8 cellular contexts compared by ENCODE assay signal in the genomic region with DNA sequence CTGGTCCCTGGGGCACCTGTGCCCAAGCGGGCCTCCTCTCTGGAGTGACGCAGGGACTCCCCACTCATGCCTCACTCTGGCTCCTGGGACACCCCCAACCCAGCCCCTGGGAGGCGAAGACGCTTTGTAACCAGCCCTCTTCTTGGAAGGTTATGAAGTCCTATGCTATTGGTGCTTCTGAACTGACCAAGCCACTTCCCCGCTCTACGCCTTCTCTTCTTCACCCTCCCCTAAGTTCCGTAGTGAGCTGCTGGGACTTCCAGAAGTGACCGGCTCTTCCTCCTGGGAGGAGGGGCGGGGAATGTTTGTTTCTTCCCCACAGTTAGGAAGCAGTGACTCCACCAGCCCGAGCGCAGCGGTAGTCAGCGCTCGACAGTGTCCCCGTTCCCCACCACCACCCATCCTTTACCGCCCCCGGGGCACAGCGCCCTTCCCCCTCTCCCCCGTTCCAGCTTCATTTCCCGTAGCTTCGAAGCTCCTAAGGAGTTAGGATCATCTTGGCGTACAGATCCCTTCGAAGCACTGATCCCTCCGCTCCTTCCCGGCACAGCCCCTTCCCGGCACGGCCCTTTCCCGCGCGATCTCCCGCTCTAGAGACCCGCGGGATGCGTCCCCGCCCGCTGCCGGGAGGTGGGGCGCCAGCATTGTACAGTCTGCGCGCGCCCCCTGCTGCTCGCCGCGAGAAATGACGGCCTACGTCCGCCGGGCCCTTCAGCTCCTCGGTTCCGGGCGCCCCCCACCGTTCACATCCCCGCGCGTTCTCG.
DNase-seq lines count a peak whose midpoint lies in the region; ATAC-seq and TF ChIP-seq lines count a peak whose summit lies in the region.

No MANE protein-coding gene starts in this region.

- peak; percentile 89 for ATAC-seq in GM18907 (IDR thresholded peaks at IDR 0.05; ENCODE audit: unreplicated experiment)
- peak; percentile 83 for ATAC-seq in HG03159 (IDR thresholded peaks at IDR 0.05; ENCODE audit: unreplicated experiment)
- peak; percentile 66 to 77 for ATAC-seq in activated CD4-positive, CD25-positive, alpha-beta regulatory T cell treated with anti-CD3 and anti-CD28 coated beads, Interleukin-2, amount 50 U/mL, for 24 hours
- ATAC-seq in central memory CD8-positive, alpha-beta T cell (replicated peaks; ENCODE audit: extremely low read depth, poor library complexity, severe bottlenecking): peak; percentile 86

- H3K27me3 Mint-ChIP-seq in central memory CD8-positive, alpha-beta T cell: peaks cover 76% of the 10 kb centered on the region

- DNase-seq in AG09319 (ENCODE audit: extremely low read depth, low read depth) (peak; percentile 54), NCI-H2227 treated with DMSO at 0.1 percent for 48 hours (lab: John Stamatoyannopoulos, UW) (peak; percentile 89), kidney glomerular epithelial cell (lab: John Stamatoyannopoulos, UW) (peak; percentile 59)
- peak; percentile 80 to 90 for DNase-seq in central memory CD8-positive, alpha-beta T cell (ENCODE audit: low spot score in 2 of 2)
- peak; percentile 94 for DNase-seq in stimulated activated CD4-positive, alpha-beta T cell treated with anti-CD3 and anti-CD28 coated beads, Interleukin-15, amount 100 ng/mL, for 24 hours

- TF ChIP-seq CTCF in AG09319 (IDR thresholded peaks at IDR 0.05; ENCODE audit: low read depth, low read length): peak; percentile 88

- peak overlapping the region; percentile 90 for H3K4me3 Mint-ChIP-seq in central memory CD8-positive, alpha-beta T cell

- H3K4me1 Mint-ChIP-seq in central memory CD8-positive, alpha-beta T cell: peaks cover 15% of the 10 kb centered on the region

- H3K27ac Mint-ChIP-seq in central memory CD8-positive, alpha-beta T cell (ENCODE audit: low read depth): no peak overlapping the region

- peaks cover 5% of the 10 kb centered on the region for H3K36me3 Mint-ChIP-seq in central memory CD8-positive, alpha-beta T cell (ENCODE audit: insufficient read depth)

- H3K9me3 Mint-ChIP-seq in central memory CD8-positive, alpha-beta T cell: no peaks in the 10 kb centered on the region

Comparison
In these comparisons a context has a peak if more than half of its experiments do, and no peak if none do; other contexts are left out.
1. Peak in every context shown above with its lines: DNase-seq and ATAC-seq.